ENCODE assay signal across 8 cellular contexts in the genomic region with DNA sequence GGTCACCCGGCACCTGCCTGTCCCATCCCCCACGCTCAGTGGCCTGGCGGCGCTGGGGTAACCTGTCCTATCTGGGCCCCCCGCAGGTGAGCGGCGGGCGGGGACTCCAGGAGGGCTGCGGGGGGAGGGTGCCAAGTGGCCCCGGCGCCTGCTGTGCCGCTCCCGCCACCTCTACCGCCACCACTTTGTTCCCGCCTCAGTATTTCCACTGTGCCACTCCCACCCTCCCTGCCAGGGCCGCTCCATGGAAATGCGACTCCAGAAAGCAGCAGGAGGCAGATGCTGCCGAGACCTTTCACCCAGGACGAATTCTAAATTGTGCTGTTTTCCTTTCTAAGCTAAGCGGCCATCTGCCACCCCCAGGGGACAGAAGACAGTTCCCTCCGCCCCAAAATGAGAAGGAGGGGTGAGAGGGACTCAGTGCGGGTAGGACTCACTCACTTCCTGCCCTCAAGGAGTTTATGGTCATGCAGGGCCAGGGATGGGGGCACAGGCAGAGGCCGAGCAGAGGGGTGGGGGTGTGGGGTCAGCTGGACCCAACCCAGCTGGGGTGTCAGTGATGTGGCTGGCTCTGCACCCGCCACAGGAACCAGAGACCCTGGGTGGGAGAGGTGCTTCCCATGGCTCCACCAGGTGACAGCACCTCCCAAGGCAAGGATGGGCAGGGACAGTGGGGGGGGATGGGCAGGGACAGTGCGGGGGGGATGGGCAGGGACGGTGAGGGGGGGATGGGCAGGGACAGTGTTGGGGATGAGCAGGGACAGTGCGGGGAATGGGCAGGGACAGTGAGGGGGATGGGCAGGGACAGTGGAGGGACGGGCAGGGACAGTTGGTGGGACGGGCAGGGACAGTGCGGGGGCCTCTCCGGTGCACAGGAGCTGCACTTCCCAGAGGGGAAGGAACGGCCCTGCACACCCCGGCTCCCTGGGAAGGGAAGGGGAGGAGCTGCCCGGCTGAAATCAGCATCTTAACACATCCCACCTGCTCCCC. TPM values are rescaled to one million over a fixed set of nuclear protein-coding genes. Genes with fewer than 3 reads are reported as not detected.
DNase-seq lines count a peak whose midpoint lies in the region; ATAC-seq and TF ChIP-seq lines count a peak whose summit lies in the region.

No MANE protein-coding gene starts in this region.

- no peaks in the 10 kb centered on the region for H3K9me3 Mint-ChIP-seq in naive thymus-derived CD4-positive, alpha-beta T cell

- H3K4me3 Mint-ChIP-seq in naive thymus-derived CD4-positive, alpha-beta T cell: peak overlapping the region in 2 of 10 donors; percentile 5 to 65

- H3K27ac ChIP-seq in Karpas-422 (ENCODE audit: low read length): no peak overlapping the region
- H3K27ac ChIP-seq in angular gyrus (ENCODE audit: low read depth, low read length): peak overlapping the region; percentile 70
- H3K27ac ChIP-seq in naive thymus-derived CD4-positive, alpha-beta T cell (ENCODE audit: low read depth, low read length): peak overlapping the region; percentile 56
- no peak overlapping the region for H3K27ac ChIP-seq in prostate gland

- ATAC-seq in naive thymus-derived CD4-positive, alpha-beta T cell: peak; percentile 19
- ATAC-seq in GM19395 (IDR thresholded peaks at IDR 0.05; ENCODE audit: unreplicated experiment): no peak

- H3K36me3 ChIP-seq in Karpas-422 (ENCODE audit: insufficient read depth, low read length): no peaks in the 10 kb centered on the region
- H3K36me3 ChIP-seq in naive thymus-derived CD4-positive, alpha-beta T cell (ENCODE audit: control insufficient read depth in 2 of 3, insufficient read depth in 3 of 3, low read length in 3 of 3): peaks cover 0 to 29% (median 0%) of the 10 kb centered on the region in 3 experiments
- H3K36me3 ChIP-seq in prostate gland: no peaks in the 10 kb centered on the region

- no peak overlapping the region for H3K4me2 ChIP-seq in Karpas-422 (ENCODE audit: low read depth, low read length, poor library complexity, severe bottlenecking)

- H2AFZ ChIP-seq in Karpas-422 (ENCODE audit: low read length): no peak overlapping the region

- H3K4me1 Mint-ChIP-seq in naive thymus-derived CD4-positive, alpha-beta T cell: peaks cover 13 to 48% (median 26%) of the 10 kb centered on the region in 7 donors

- H3K27me3 Mint-ChIP-seq in naive thymus-derived CD4-positive, alpha-beta T cell: no peaks in the 10 kb centered on the region

- H3K79me2 ChIP-seq in Karpas-422 (ENCODE audit: low read length): no peaks in the 10 kb centered on the region

- no peaks in the 10 kb centered on the region for H3K27me3 ChIP-seq in Karpas-422 (ENCODE audit: low read length)
- H3K27me3 ChIP-seq in naive thymus-derived CD4-positive, alpha-beta T cell (ENCODE audit: control insufficient read depth in 2 of 2, insufficient read depth in 2 of 2, low read length in 2 of 2): no peaks in the 10 kb centered on the region
- H3K27me3 ChIP-seq in prostate gland (replicated peaks; ENCODE audit: insufficient read depth): no peaks in the 10 kb centered on the region

- intact Hi-C loops in naive thymus-derived CD4-positive, alpha-beta T cell (cut with micrococcal nuclease): no loop called here
- intact Hi-C loops in prostate gland (cut with DNase I): loop anchor here (5.0 kb wide), 1 partner anchor 36 kb away; no protein-coding TSS in a partner anchor

- H3K4me1 ChIP-seq in Karpas-422 (ENCODE audit: low read length): peaks cover 8% of the 10 kb centered on the region
- peaks cover 21 to 47% of the 10 kb centered on the region in 2 donors for H3K4me1 ChIP-seq in naive thymus-derived CD4-positive, alpha-beta T cell (ENCODE audit: control insufficient read depth in 2 of 2, insufficient read depth in 2 of 2, low read length in 2 of 2)
- no peaks in the 10 kb centered on the region for H3K4me1 ChIP-seq in prostate gland (replicated peaks)

- POLR2A ChIA-PET in naive thymus-derived CD4-positive, alpha-beta T cell (lab: Charles Lee): interaction anchor here (1.2 kb wide), 1 partner anchor 11 kb away, joined by 7 read pairs; no protein-coding TSS in a partner anchor

- no peak for TF ChIP-seq POLR2A in prostate gland (IDR thresholded peaks at IDR 0.05)

- TF ChIP-seq CTCF in prostate gland (IDR thresholded peaks at IDR 0.05): no peak

- DNase-seq in D341Med (ENCODE audit: low spot score) (peak; percentile 77), Karpas-422 (peak; percentile 70), DMS79 treated with DMSO at 0.1 percent for 48 hours (lab: John Stamatoyannopoulos, UW) (no peak), HPDE6-E6E7 (ENCODE audit: extremely low spot score) (no peak), prostate gland (ENCODE audit: low spot score) (no peak)
- DNase-seq in naive thymus-derived CD4-positive, alpha-beta T cell: no peak

- no peaks in the 10 kb centered on the region for H3K36me3 Mint-ChIP-seq in naive thymus-derived CD4-positive, alpha-beta T cell

- no peak overlapping the region for H3K9ac ChIP-seq in Karpas-422 (ENCODE audit: low read length)

- H3K27ac Mint-ChIP-seq in naive thymus-derived CD4-positive, alpha-beta T cell: peak overlapping the region in 8 of 9 donors; percentile 38 to 86 (median 60)

- no peaks in the 10 kb centered on the region for H3K9me2 ChIP-seq in Karpas-422 (replicated peaks; ENCODE audit: insufficient read depth, low read length)

- H3K4me3 ChIP-seq in Karpas-422 (ENCODE audit: low read length): no peak overlapping the region
- H3K4me3 ChIP-seq in naive thymus-derived CD4-positive, alpha-beta T cell (ENCODE audit: low read length): no peak overlapping the region
- no peak overlapping the region for H3K4me3 ChIP-seq in prostate gland

- CTCF ChIA-PET in naive thymus-derived CD4-positive, alpha-beta T cell (lab: Charles Lee): no interaction called here

- H4K20me1 ChIP-seq in Karpas-422 (ENCODE audit: insufficient read depth, low read depth, low read length): peaks cover 27% of the 10 kb centered on the region; the same call in 1 of the 2 replicates

- H3K9me3 ChIP-seq in Karpas-422 (ENCODE audit: low read length): no peaks in the 10 kb centered on the region
- H3K9me3 ChIP-seq in naive thymus-derived CD4-positive, alpha-beta T cell (ENCODE audit: control insufficient read depth in 2 of 3, low read length in 3 of 3): no peaks in the 10 kb centered on the region
- H3K9me3 ChIP-seq in prostate gland: no peaks in the 10 kb centered on the region

- 69% methylated on average over 33 of the region's 34 CpGs for WGBS in prostate gland

RNA-seq across cellular contexts. Expression of a gene that starts 17.8 kb away (rescaled TPM):
- 4.3 and 15.0 TPM in 2 replicates for total RNA-seq in Karpas-422 (2014; rRNA removed; shearing (Covaris generic); ENCODE audit: low replicate concordance)
- total RNA-seq in naive thymus-derived CD4-positive, alpha-beta T cell: 10 to 100 TPM; 49.7 to 92.9 (median 58.0) TPM
- polyA plus RNA-seq in naive thymus-derived CD4-positive, alpha-beta T cell: 1 to 10 TPM; 1.9 to 7.1 TPM
- total RNA-seq in prostate gland: 10 to 100 TPM; 38.0 to 63.3 TPM

RNA-seq across cellular contexts. Expression of a gene that starts 45.2 kb away (rescaled TPM):
- total RNA-seq in Karpas-422 (2014; rRNA removed; shearing (Covaris generic); ENCODE audit: low replicate concordance): 21.5 and 26.6 TPM in 2 replicates
- 10 to 100 TPM; 79.8 to 88.5 (median 86.1) TPM for total RNA-seq in naive thymus-derived CD4-positive, alpha-beta T cell
- 10 to 100 TPM; 25.4 to 42.9 TPM for polyA plus RNA-seq in naive thymus-derived CD4-positive, alpha-beta T cell
- 100 to 1,000 TPM in 1 of 2 donors, 10 to 100 TPM in 1; 94.7 to 111 TPM for total RNA-seq in prostate gland

Comparison
In these comparisons a context has a peak if more than half of its experiments do, and no peak if none do; other contexts are left out.
1. DNase-seq: peak in D341Med (single experiment) and Karpas-422 (single experiment); none in naive thymus-derived CD4-positive, alpha-beta T cell (0 of 9), DMS79 treated with DMSO at 0.1 percent for 48 hours (single experiment), HPDE6-E6E7 (single experiment) and prostate gland (single experiment).
2. H3K27ac ChIP-seq: peak in angular gyrus (single experiment) and naive thymus-derived CD4-positive, alpha-beta T cell (single experiment); none in Karpas-422 (single experiment) and prostate gland (0 of 2).